In the genomic region with DNA sequence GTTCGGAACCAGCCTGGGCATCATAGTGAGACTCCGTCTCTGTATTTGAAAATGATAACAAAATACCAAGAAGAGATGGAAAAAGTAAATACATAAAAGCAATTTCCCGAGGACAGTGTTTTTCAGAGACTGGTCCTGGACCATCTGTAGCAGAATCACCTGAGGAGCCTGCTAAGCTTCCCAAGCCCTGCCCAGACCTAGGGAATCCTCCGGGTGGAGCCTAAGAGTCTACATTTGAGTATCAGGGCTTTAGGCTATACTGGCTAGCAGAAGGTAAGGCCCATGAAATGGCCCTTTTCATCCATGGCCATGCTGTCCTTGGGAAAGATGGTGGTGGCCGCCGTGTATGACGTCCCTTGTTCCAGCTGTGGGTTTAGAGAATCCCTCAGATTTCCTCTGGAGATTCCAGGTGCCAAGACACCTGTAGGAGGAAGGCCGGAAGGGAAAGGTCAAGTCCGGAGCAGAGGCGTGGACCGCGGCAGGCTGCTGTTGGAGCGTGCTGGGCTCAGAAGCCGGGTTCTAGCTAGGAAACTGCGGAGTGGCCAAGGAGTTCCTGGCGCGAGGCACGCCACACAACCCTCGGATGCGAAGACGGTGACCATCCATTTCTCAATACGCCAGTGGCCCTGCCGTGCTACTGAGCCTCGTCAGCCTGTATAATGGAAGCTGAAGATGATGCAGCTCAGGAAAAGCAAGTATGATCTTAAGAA, we compare ENCODE assay signal across 1 cellular context.
TF ChIP-seq lines count a peak whose summit lies in the region.

No MANE protein-coding gene starts in this region.

TF ChIP-seq in IMR-90, 13 proteins besides CTCF, POLR2A, EP300 and RAD21:
- TF ChIP-seq CHD1 (IDR thresholded peaks at IDR 0.05; ENCODE audit: low read depth, low read length): no peak
- no peak for TF ChIP-seq FOS (IDR thresholded peaks at IDR 0.05; ENCODE audit: low read depth, low read length)
- TF ChIP-seq, protein P1, sequence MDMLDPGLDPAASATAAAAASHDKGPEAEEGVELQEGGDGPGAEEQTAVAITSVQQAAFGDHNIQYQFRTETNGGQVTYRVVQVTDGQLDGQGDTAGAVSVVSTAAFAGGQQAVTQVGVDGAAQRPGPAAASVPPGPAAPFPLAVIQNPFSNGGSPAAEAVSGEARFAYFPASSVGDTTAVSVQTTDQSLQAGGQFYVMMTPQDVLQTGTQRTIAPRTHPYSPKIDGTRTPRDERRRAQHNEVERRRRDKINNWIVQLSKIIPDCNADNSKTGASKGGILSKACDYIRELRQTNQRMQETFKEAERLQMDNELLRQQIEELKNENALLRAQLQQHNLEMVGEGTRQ (IDR thresholded peaks at IDR 0.05; ENCODE audit: low read depth, low read length): no peak
- TF ChIP-seq RCOR1 (IDR thresholded peaks at IDR 0.05; ENCODE audit: insufficient replicate concordance, low read length): no peak
- no peak for TF ChIP-seq CEBPB (IDR thresholded peaks at IDR 0.05; ENCODE audit: low read depth, low read length)
- TF ChIP-seq NFE2L2 (IDR thresholded peaks at IDR 0.05; ENCODE audit: low read depth, low read length): no peak
- TF ChIP-seq, protein P2, sequence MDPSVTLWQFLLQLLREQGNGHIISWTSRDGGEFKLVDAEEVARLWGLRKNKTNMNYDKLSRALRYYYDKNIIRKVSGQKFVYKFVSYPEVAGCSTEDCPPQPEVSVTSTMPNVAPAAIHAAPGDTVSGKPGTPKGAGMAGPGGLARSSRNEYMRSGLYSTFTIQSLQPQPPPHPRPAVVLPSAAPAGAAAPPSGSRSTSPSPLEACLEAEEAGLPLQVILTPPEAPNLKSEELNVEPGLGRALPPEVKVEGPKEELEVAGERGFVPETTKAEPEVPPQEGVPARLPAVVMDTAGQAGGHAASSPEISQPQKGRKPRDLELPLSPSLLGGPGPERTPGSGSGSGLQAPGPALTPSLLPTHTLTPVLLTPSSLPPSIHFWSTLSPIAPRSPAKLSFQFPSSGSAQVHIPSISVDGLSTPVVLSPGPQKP (IDR thresholded peaks at IDR 0.05; ENCODE audit: borderline replicate concordance, low read depth, low read length): no peak
- no peak for TF ChIP-seq MXI1 (IDR thresholded peaks at IDR 0.05; ENCODE audit: borderline replicate concordance, low read depth, low read length)
- TF ChIP-seq RFX5 (IDR thresholded peaks at IDR 0.05; ENCODE audit: low read depth, low read length): no peak
- TF ChIP-seq MAZ (IDR thresholded peaks at IDR 0.05; ENCODE audit: borderline replicate concordance, low read depth, low read length): no peak
- TF ChIP-seq SMC3 (IDR thresholded peaks at IDR 0.05; ENCODE audit: low read depth, low read length): no peak
- no peak for TF ChIP-seq BHLHE40 (IDR thresholded peaks at IDR 0.05; ENCODE audit: low read depth, low read length)
- TF ChIP-seq MAFK (IDR thresholded peaks at IDR 0.05; ENCODE audit: low read depth, low read length): no peak
